ENCODE assay signal across 9 cellular contexts in genomic region chr1:3610165-3610822, GRCh38. TPM values are rescaled to one million over a fixed set of nuclear protein-coding genes. Genes with fewer than 3 reads are reported as not detected.
DNase-seq lines count a peak whose midpoint lies in the region; ATAC-seq and TF ChIP-seq lines count a peak whose summit lies in the region.
"Had no signal": no experiment of that assay in that cellular context is flagged by ENCODE, and none has a peak within 500 bp of the region (broad histone marks: within the 10 kb centered on the region; RNA-seq: fewer than 3 reads in every experiment).

No MANE protein-coding gene starts in this region.

- BruUV-seq in A673 (replicated peaks; lab: Mats Ljungman, UMichigan), result no TSS peak

- H3K27ac Mint-ChIP-seq in T-helper 17 cell, result no peak overlapping the region
- H3K27ac Mint-ChIP-seq: activated CD8-positive, alpha-beta memory T cell treated with anti-CD3 and anti-CD28 coated beads, Interleukin-2, amount 10 ng/mL, durations not matched to agents 7 days and 5 days had no signal

- H3K27me3 Mint-ChIP-seq in T-helper 17 cell, result peaks cover 33% of the 10 kb centered on the region

- peaks cover 10% of the 10 kb centered on the region for H3K4me1 Mint-ChIP-seq in T-helper 17 cell

- H3K4me3 ChIP-seq in A673 (ENCODE audit: low read depth, low read length, poor library complexity, severe bottlenecking) (peak overlapping the region; percentile 65), brain microvascular endothelial cell (ENCODE audit: low read depth, low read length) (no peak overlapping the region)

- H3K4me1 ChIP-seq in A673 (ENCODE audit: insufficient read depth, low read length, poor library complexity, severe bottlenecking), result peaks cover 8% of the 10 kb centered on the region

- no peak for ATAC-seq in T-helper 17 cell
- no peak for ATAC-seq in HG03108 (IDR thresholded peaks at IDR 0.05; ENCODE audit: unreplicated experiment)

- H3K27me3 ChIP-seq in A673 (replicated peaks; ENCODE audit: insufficient read depth, low read depth, low read length, poor library complexity), result no peaks in the 10 kb centered on the region
- H3K27me3 ChIP-seq in brain microvascular endothelial cell (replicated peaks), result no peaks in the 10 kb centered on the region

- DNase-seq in A673 (ENCODE audit: low spot score) (peak; percentile 67), GM03348 (ENCODE audit: low spot score) (peak; percentile 54), T-helper 17 cell (no peak), left kidney (ENCODE audit: low read depth, low spot score) (peak; percentile 69), brain microvascular endothelial cell (no peak), superior temporal gyrus (ENCODE audit: extremely low spot score) (no peak)
- no peak for DNase-seq in activated naive CD4-positive, alpha-beta T cell treated with Interleukin-2 at 50 U/mL for 16 hours
- DNase-seq: activated CD8-positive, alpha-beta memory T cell treated with anti-CD3 and anti-CD28 coated beads, Interleukin-2, amount 10 ng/mL, durations not matched to agents 7 days and 5 days had no signal

- TF ChIP-seq CTCF in A673 (conservative IDR thresholded peaks at IDR 0.05; ENCODE audit: low read depth, low read length), result no peak
- no peak for TF ChIP-seq CTCF in brain microvascular endothelial cell (IDR thresholded peaks at IDR 0.05; ENCODE audit: low read depth, low read length, missing control alignments)

- intact Hi-C loops in A673 (cut with micrococcal nuclease; ENCODE audit: unreplicated experiment), result no loop called here

- H3K9me3 ChIP-seq in A673 (ENCODE audit: low read depth, low read length, poor library complexity, severe bottlenecking) (no peaks in the 10 kb centered on the region), T-helper 17 cell (ENCODE audit: control insufficient read depth, low read length, poor library complexity, severe bottlenecking) (no peaks in the 10 kb centered on the region)

- POLR2A ChIA-PET in A673 (lab: Charles Lee; ENCODE audit: low non-redundant PET), result no interaction called here

- H3K27ac ChIP-seq in A673 (ENCODE audit: low read depth, low read length, poor library complexity, severe bottlenecking) (peak overlapping the region; percentile 49), brain microvascular endothelial cell (no peak overlapping the region)

- CTCF ChIA-PET in A673 (lab: Charles Lee), result no interaction called here

- H3K36me3 Mint-ChIP-seq in T-helper 17 cell (ENCODE audit: low read depth), result no peaks in the 10 kb centered on the region
- H3K36me3 Mint-ChIP-seq: activated CD8-positive, alpha-beta memory T cell treated with anti-CD3 and anti-CD28 coated beads, Interleukin-2, amount 10 ng/mL, durations not matched to agents 7 days and 5 days had no signal

- in situ Hi-C loops in brain microvascular endothelial cell (cut with HindIII; ENCODE audit: low pct_ligation_motif_present, low sequenced_read_pairs), result no loop called here

- no peaks in the 10 kb centered on the region for H3K36me3 ChIP-seq in A673 (ENCODE audit: insufficient read depth, low read length, poor library complexity, severe bottlenecking)
- H3K36me3 ChIP-seq in brain microvascular endothelial cell (replicated peaks), result no peaks in the 10 kb centered on the region

- H3K4me3 Mint-ChIP-seq in T-helper 17 cell, result peak overlapping the region; percentile 64
- H3K4me3 Mint-ChIP-seq: activated CD8-positive, alpha-beta memory T cell treated with anti-CD3 and anti-CD28 coated beads, Interleukin-2, amount 10 ng/mL, durations not matched to agents 7 days and 5 days had no signal

RNA-seq across cellular contexts. Expression of gene MEGF6, which starts 1.0 kb away (rescaled TPM):
- total RNA-seq in A673 (2021) (2.8 and 7.8 TPM in 2 replicates), T-helper 17 cell (10 to 100 TPM; 63.1 to 63.8 TPM)

RNA-seq across cellular contexts. Expression of gene TPRG1L, which starts 14.5 kb away (rescaled TPM):
- total RNA-seq in A673 (2021) (13.4 and 13.7 TPM in 2 replicates), T-helper 17 cell (10 to 100 TPM; 30.3 to 34.9 TPM)

RNA-seq across cellular contexts. Expression of gene WRAP73, which starts 39.6 kb away (rescaled TPM):
- total RNA-seq in A673 (2021) (41.2 and 41.8 TPM in 2 replicates), T-helper 17 cell (10 to 100 TPM; 24.8 to 25.9 TPM)

RNA-seq across cellular contexts. Expression of gene TP73, which starts 42.0 kb away (rescaled TPM):
- total RNA-seq in A673 (2021), result 10.0 and 12.3 TPM in 2 replicates
- under 1 TPM in 1 of 2 donors, not detected in 1; 0.31 TPM for total RNA-seq in T-helper 17 cell

Comparison
In these comparisons a context has a peak if more than half of its experiments do, and no peak if none do; other contexts are left out.
1. DNase-seq: peak in A673 (single experiment), GM03348 (single experiment) and left kidney (single experiment); none in T-helper 17 cell (0 of 3), brain microvascular endothelial cell (single experiment), superior temporal gyrus (single experiment) and activated naive CD4-positive, alpha-beta T cell treated with Interleukin-2 at 50 U/mL for 16 hours (single experiment).